In the genomic region with DNA sequence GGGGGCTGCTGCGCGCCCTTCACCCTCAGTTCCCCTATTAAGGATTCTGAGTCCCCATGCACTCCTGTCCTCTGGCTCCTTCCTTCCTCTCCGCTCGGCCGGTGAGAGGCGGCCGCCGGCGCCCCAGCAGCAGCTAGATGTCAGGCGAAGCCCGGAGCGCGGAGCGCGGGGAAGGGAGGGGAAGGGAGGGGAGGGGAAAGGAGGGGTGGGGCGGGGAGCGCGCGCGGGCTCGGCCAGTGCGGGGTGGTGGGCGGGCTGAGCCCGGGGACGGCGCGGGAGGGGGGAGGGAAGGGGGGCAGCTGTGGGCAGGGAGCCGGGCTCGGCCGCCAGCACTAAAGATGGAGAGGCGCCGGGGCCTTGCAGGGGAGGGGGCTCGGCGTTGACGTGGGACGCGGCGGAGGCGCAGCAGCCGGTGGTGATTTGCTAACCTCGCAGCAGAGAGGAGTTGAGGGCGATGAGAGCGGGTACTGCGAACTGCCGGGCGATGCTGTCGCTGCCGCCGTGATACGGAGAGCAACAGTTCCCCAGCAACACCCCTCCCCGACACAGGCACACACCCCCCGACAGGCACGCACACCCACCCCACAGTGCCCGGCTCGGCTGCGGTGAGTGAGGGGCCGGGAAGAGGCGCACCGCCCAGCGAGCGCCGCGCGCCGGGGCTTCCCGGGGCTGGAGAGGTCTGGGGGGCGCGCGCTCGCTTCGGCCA, we compare ENCODE assay signal across 8 cellular contexts. TPM values are rescaled to one million over a fixed set of nuclear protein-coding genes. Genes with fewer than 3 reads are reported as not detected.
A peak's percentile ranks its signal among the peaks of the same experiment; 100 is the strongest.
DNase-seq lines count a peak whose midpoint lies in the region; ATAC-seq and TF ChIP-seq lines count a peak whose summit lies in the region.

A gene with protein sequence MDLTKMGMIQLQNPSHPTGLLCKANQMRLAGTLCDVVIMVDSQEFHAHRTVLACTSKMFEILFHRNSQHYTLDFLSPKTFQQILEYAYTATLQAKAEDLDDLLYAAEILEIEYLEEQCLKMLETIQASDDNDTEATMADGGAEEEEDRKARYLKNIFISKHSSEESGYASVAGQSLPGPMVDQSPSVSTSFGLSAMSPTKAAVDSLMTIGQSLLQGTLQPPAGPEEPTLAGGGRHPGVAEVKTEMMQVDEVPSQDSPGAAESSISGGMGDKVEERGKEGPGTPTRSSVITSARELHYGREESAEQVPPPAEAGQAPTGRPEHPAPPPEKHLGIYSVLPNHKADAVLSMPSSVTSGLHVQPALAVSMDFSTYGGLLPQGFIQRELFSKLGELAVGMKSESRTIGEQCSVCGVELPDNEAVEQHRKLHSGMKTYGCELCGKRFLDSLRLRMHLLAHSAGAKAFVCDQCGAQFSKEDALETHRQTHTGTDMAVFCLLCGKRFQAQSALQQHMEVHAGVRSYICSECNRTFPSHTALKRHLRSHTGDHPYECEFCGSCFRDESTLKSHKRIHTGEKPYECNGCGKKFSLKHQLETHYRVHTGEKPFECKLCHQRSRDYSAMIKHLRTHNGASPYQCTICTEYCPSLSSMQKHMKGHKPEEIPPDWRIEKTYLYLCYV (plus strand): TSS at position 434 of the 706 bp plus-strand sequence. CDS start 3,590 bp downstream, outside the sequence.

- peak within 1 kb of the TSS; percentile 84 for H3K4me3 ChIP-seq in MM.1S (ENCODE audit: low read length)
- peak within 1 kb of the TSS; percentile 88 to 97 for H3K4me3 ChIP-seq in cardiac fibroblast (replicated peaks in 1 of 2; ENCODE audit: low read depth in 2 of 2, low read length in 2 of 2)
- H3K4me3 ChIP-seq in skeletal muscle cell (ENCODE audit: low read depth, low read length) = peak within 1 kb of the TSS; percentile 89
- H3K4me3 ChIP-seq in PC-9 = no peak within 1 kb of the TSS

- peak within 1 kb of the TSS; percentile 92 to 99 (median 98) for H3K4me3 Mint-ChIP-seq in immature natural killer cell

- no peak for TF ChIP-seq CTCF in MM.1S (IDR thresholded peaks at IDR 0.05; ENCODE audit: low read length)
- TF ChIP-seq CTCF in VCaP (conservative IDR thresholded peaks at IDR 0.05) = peak; percentile 67
- peak; percentile 39 for TF ChIP-seq CTCF in cardiac fibroblast (IDR thresholded peaks at IDR 0.05; ENCODE audit: low read depth, low read length)
- no peak for TF ChIP-seq CTCF in PC-9 (conservative IDR thresholded peaks at IDR 0.05)

- no peaks in the 10 kb centered on the region for H3K36me3 ChIP-seq in MM.1S (replicated peaks; ENCODE audit: insufficient read depth, low read length)
- H3K36me3 ChIP-seq in PC-9 (ENCODE audit: low read depth) = no peaks in the 10 kb centered on the region

- peaks cover 37 to 45% of the 10 kb centered on the region in 2 donors for H3K4me1 Mint-ChIP-seq in immature natural killer cell

- H3F3A ChIP-seq in MM.1S (ENCODE audit: insufficient read depth, low read length) = no peaks in the 10 kb centered on the region
- H3F3A ChIP-seq in PC-9 (ENCODE audit: insufficient read depth, low read depth) = no peaks in the 10 kb centered on the region

- H4K20me1 ChIP-seq in MM.1S (ENCODE audit: insufficient read depth, low read length) (no peaks in the 10 kb centered on the region), PC-9 (ENCODE audit: insufficient read depth) (no peaks in the 10 kb centered on the region)

- POLR2A ChIA-PET in PC-9 (lab: Charles Lee; ENCODE audit: unreplicated experiment) = interaction anchor here (0.6 kb wide), 1 partner anchor 11 kb away, joined by 8 read pairs; no protein-coding TSS in a partner anchor

- no peaks in the 10 kb centered on the region for H3K9me3 Mint-ChIP-seq in immature natural killer cell

- H3K9ac ChIP-seq in MM.1S (ENCODE audit: low read length) = no peak within 1 kb of the TSS; the same call in 1 of the 2 replicates

- H2AFZ ChIP-seq in MM.1S (ENCODE audit: low read length) (peak within 1 kb of the TSS; percentile 91), PC-9 (no peak within 1 kb of the TSS)

- DNase-seq in AG20443 (ENCODE audit: low spot score) (peak; percentile 34), MM.1S (no peak), cardiac fibroblast (ENCODE audit: low read depth in 2 of 2) (peak; percentile 83 to 95), immature natural killer cell (peak; percentile 86 to 89 (median 88)), skeletal muscle cell (ENCODE audit: low read depth) (peak; percentile 77), PC-9 (no peak)

- H3K9me3 ChIP-seq in MM.1S (replicated peaks; ENCODE audit: insufficient read depth, low read length) (no peaks in the 10 kb centered on the region), PC-9 (ENCODE audit: insufficient read depth, low read depth) (no peaks in the 10 kb centered on the region)

- H3K36me3 Mint-ChIP-seq in immature natural killer cell = peaks cover 5 to 8% (median 7%) of the 10 kb centered on the region in 3 donors

- H3K4me1 ChIP-seq in MM.1S (ENCODE audit: low read length) = no peaks in the 10 kb centered on the region
- H3K4me1 ChIP-seq in PC-9 (replicated peaks; ENCODE audit: insufficient read depth) = no peaks in the 10 kb centered on the region

- H3K27me3 ChIP-seq in MM.1S (replicated peaks; ENCODE audit: insufficient read depth, low read length) (peaks cover 44% of the 10 kb centered on the region), PC-9 (ENCODE audit: insufficient read depth, low read depth) (peaks cover 67% of the 10 kb centered on the region)

- H3K27me3 Mint-ChIP-seq in immature natural killer cell (ENCODE audit: low read depth in 3 of 3) = peaks cover 19 to 31% (median 22%) of the 10 kb centered on the region in 3 donors

- H3K27ac ChIP-seq in MM.1S (ENCODE audit: low read length) (no peak within 1 kb of the TSS), VCaP (peak within 1 kb of the TSS; percentile 99), PC-9 (no peak within 1 kb of the TSS)

- H3K9me2 ChIP-seq in MM.1S (replicated peaks; ENCODE audit: insufficient read depth, low read length) = no peaks in the 10 kb centered on the region
- no peaks in the 10 kb centered on the region for H3K9me2 ChIP-seq in PC-9 (ENCODE audit: insufficient read depth)

- BruUV-seq in PC-9 (replicated peaks; lab: Mats Ljungman, UMichigan) = no TSS peak

- H3K79me2 ChIP-seq in MM.1S (ENCODE audit: low read length) (no peaks in the 10 kb centered on the region), PC-9 (ENCODE audit: low read depth) (no peaks in the 10 kb centered on the region)

- intact Hi-C loops in PC-9 (cut with micrococcal nuclease; ENCODE audit: unreplicated experiment) = no loop called here

- H3K4me2 ChIP-seq in MM.1S (ENCODE audit: low read depth, low read length) (peak within 1 kb of the TSS; percentile 99), PC-9 (no peak within 1 kb of the TSS)

- CTCF ChIA-PET in PC-9 (lab: Charles Lee) = no interaction called here

- peak within 1 kb of the TSS; percentile 90 to 100 (median 98) for H3K27ac Mint-ChIP-seq in immature natural killer cell

- ATAC-seq in GM21526 (IDR thresholded peaks at IDR 0.05; ENCODE audit: low FRiP score, unreplicated experiment) = no peak

RNA-seq across cellular contexts. Expression of the gene that starts here (rescaled TPM):
- 100 to 1,000 TPM in 1 of 3 donors, 10 to 100 TPM in 2; 90.4 to 197 (median 92.5) TPM for polyA plus RNA-seq in immature natural killer cell
- total RNA-seq in PC-9 (2021) = 0.25 and 0.44 TPM in 2 replicates

Comparison
In these comparisons a context has a peak if more than half of its experiments do, and no peak if none do; other contexts are left out.
1. DNase-seq: peak in AG20443 (single experiment), cardiac fibroblast (2 of 2), immature natural killer cell (3 of 3) and skeletal muscle cell (single experiment); none in MM.1S (single experiment) and PC-9 (0 of 2).
2. CTCF ChIP-seq: peak in VCaP (single experiment) and cardiac fibroblast (single experiment); none in MM.1S (single experiment) and PC-9 (single experiment).